ENCODE assay signal across 8 cellular contexts in the genomic region with DNA sequence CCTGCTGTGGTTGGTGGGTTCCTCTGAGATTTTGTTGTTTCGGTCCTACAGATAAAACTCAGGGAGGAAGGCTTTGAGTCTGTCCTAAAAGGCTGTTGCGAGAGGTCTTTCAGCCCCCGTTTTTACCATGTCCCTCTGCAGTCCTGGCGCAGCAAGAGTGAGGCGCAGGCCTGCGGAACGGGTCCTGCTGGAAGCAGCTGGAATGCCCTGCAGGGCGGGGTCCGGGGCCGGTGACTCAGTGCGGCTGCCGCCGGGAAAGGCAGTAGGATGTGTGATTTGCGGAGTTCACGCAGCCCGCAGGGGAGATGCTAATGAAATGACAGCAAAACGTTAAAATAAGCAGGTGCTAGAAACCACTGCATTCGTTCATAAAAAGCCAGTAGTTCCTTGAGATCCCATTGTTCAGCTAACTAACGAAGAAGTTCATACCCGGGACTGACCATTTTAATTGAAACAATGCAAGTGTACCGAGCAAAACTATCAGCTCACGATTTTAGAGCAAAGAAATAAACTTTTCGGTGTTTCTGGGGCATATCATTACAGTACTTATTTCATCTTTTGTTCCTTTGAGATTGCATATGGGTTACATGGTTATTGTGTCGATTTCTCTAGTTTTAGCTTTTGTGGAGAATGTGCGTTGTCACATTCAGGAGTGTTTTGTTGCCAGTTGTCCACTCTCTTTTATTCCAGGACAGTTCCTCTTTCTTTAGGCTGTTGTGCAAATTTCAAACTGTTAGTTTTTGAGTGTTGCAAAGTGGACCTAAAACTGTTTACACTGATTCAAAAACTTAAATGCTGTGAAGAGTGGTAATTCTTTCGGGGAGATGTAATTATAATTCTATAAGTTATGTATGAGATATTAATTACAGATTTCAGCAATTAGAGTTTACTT. TPM values are rescaled to one million over a fixed set of nuclear protein-coding genes. Genes with fewer than 3 reads are reported as not detected.
DNase-seq lines count a peak whose midpoint lies in the region; ATAC-seq, FAIRE-seq and TF ChIP-seq lines count a peak whose summit lies in the region.

No MANE protein-coding gene starts in this region.

- no peak for TF ChIP-seq CTCF in GM20000 (IDR thresholded peaks at IDR 0.05; ENCODE audit: extremely low read depth, missing control alignments)

- peak; percentile 81 for TF ChIP-seq POLR2A in H54 (IDR thresholded peaks at IDR 0.05; ENCODE audit: low read depth, low read length)

- H3K27ac Mint-ChIP-seq in activated naive CD4-positive, alpha-beta T cell treated with anti-CD3 and anti-CD28 coated beads, Interleukin-2, amount 50 U/mL, for 72 hours = peak overlapping the region; percentile 91 to 92

- ATAC-seq in activated naive CD4-positive, alpha-beta T cell treated with anti-CD3 and anti-CD28 coated beads, Interleukin-2, amount 50 U/mL, for 72 hours = peak; percentile 55 to 80

- peak; percentile 65 for FAIRE-seq in H54 (lab: Jason Lieb, UNC)

- intact Hi-C loops in cardiac septum (cut with DNase I) = no loop called here
- intact Hi-C loops in posterior cingulate gyrus (cut with DNase I) = no loop called here

- DNase-seq in ELF-1 (ENCODE audit: low read depth, low spot score) (peak; percentile 94), H54 (ENCODE audit: insufficient read length, low spot score) (peak; percentile 85), Kasumi-1 (lab: John Stamatoyannopoulos, UW) (peak; percentile 75 to 89), RKO (ENCODE audit: low spot score) (peak; percentile 95), cardiac septum (ENCODE audit: low spot score) (peak; percentile 83), posterior cingulate gyrus (peak in 8 of 10 donors; percentile 14 to 92 (median 38)), GM20000 (ENCODE audit: low spot score) (no peak)
- DNase-seq in activated naive CD4-positive, alpha-beta T cell treated with anti-CD3 and anti-CD28 coated beads, Interleukin-2, amount 50 U/mL, for 72 hours (ENCODE audit: low spot score in 2 of 2) = peak; percentile 71 to 88

- H3K36me3 Mint-ChIP-seq in activated naive CD4-positive, alpha-beta T cell treated with anti-CD3 and anti-CD28 coated beads, Interleukin-2, amount 50 U/mL, for 72 hours = peaks cover 14 to 41% of the 10 kb centered on the region in 2 donors

- no peaks in the 10 kb centered on the region for H3K9me3 Mint-ChIP-seq in activated naive CD4-positive, alpha-beta T cell treated with anti-CD3 and anti-CD28 coated beads, Interleukin-2, amount 50 U/mL, for 72 hours

RNA-seq across cellular contexts. Expression of gene ANLN, which starts 0.8 kb away (rescaled TPM):
- total RNA-seq in activated naive CD4-positive, alpha-beta T cell treated with anti-CD3 and anti-CD28 coated beads, Interleukin-2, amount 50 U/mL, for 72 hours = 100 to 1,000 TPM in 1 of 2 donors, 10 to 100 TPM in 1; 63.4 to 117 TPM
- 0.57 TPM for total RNA-seq in cardiac septum

Comparison
In these comparisons a context has a peak if more than half of its experiments do, and no peak if none do; other contexts are left out.
1. RNA of gene ANLN, which starts 0.8 kb away (total RNA-seq): 63.4 to 117 TPM in activated naive CD4-positive, alpha-beta T cell treated with anti-CD3 and anti-CD28 coated beads, Interleukin-2, amount 50 U/mL, for 72 hours; 0.57 TPM in cardiac septum (single experiment); every median in the first group is over 10 times any median in the second.